Comparison of ENCODE assay signal across 15 cellular contexts in the genomic region with DNA sequence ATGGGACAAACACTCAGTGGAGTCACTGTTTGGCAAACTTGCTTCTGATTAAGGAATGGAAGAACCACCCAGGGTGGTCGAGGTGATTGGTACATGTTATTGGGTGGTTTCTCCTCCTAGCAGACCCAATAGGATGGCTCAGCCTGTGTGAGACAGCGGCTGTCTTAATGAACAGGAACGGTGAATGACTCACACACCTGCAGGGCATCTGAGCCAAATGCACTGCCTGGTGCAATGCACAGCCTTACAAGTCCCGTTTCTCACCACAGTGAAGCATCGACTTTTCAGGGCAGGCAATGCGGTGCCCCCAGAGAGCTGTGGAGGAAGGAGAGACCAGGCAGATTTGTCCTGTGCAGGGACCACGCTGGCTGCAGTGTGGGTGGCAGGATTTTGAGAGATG.
"Had no signal": no experiment of that assay in that cellular context is flagged by ENCODE, and none has a peak within 500 bp of the region (broad histone marks: within the 10 kb centered on the region; RNA-seq: fewer than 3 reads in every experiment).

No MANE protein-coding gene starts in this region.

- H3K27me3 ChIP-seq: brain microvascular endothelial cell, gastrocnemius medialis, heart left ventricle, left lung, right lobe of liver, suprapubic skin had no signal

- DNase-seq: activated CD4-positive, alpha-beta T cell treated with anti-CD3 and anti-CD28 coated beads, Interleukin-2, amount 10 ng/mL, durations not matched to agents 24 days and 14 days; activated CD4-positive, CD25-positive, alpha-beta regulatory T cell; activated CD8-positive, alpha-beta memory T cell treated with anti-CD3 and anti-CD28 coated beads, Interleukin-2, amount 50 U/mL, for 48 hours; activated naive CD4-positive, alpha-beta T cell treated with Interleukin-2 at 50 U/mL for 16 hours; anterior cingulate cortex; brain microvascular endothelial cell; cerebellar nuclear complex; effector CD8-positive, alpha-beta T cell; gastrocnemius medialis; heart left ventricle; immature natural killer cell; left lung; right lobe of liver had no signal

- H3K9me3 ChIP-seq: gastrocnemius medialis, heart left ventricle, left lung, prostate gland, right lobe of liver, suprapubic skin had no signal

- H3K27ac ChIP-seq: brain microvascular endothelial cell, gastrocnemius medialis, heart left ventricle, left lung, prostate gland, right lobe of liver, suprapubic skin had no signal

- H3K4me1 ChIP-seq: gastrocnemius medialis, heart left ventricle, left lung, prostate gland, right lobe of liver, suprapubic skin had no signal

- H3K4me3 ChIP-seq: gastrocnemius medialis, heart left ventricle, left lung, prostate gland, right lobe of liver, suprapubic skin had no signal

- H3K36me3 ChIP-seq: brain microvascular endothelial cell, gastrocnemius medialis, heart left ventricle, left lung, prostate gland, right lobe of liver, suprapubic skin had no signal
